9 cellular contexts compared by ENCODE assay signal in the genomic region with DNA sequence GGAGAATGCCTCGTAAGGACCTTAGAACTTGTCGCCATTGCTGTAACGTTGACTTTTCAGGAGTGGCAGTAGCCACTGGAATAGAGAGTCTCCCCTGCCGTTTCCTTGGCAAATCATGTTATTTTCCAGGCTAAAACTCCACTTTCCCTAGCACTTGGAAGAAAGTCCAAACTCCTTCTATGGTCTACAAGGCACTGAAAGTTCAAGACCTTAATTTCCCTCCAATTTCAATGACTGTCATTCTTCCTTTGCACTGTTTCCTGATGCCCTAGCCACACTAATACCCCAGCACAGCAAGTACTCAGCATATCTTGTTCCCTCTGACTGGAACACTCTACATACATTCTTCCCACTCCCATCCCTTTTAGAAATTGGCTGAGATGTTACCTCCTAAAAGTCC. TPM values are rescaled to one million over a fixed set of nuclear protein-coding genes. Genes with fewer than 3 reads are reported as not detected.
DNase-seq lines count a peak whose midpoint lies in the region; ATAC-seq and TF ChIP-seq lines count a peak whose summit lies in the region.
"Had no signal": no experiment of that assay in that cellular context is flagged by ENCODE, and none has a peak within 500 bp of the region (broad histone marks: within the 10 kb centered on the region; RNA-seq: fewer than 3 reads in every experiment).

No MANE protein-coding gene starts in this region.

- peaks cover 24% of the 10 kb centered on the region for H3K4me1 Mint-ChIP-seq in activated CD8-positive, alpha-beta T cell treated with anti-CD3 and anti-CD28 coated beads for 36 hours (ENCODE audit: low read depth)

- H3K27ac ChIP-seq in HEK293 (ENCODE audit: extremely low read depth, low read depth, low read length): no peak overlapping the region
- H3K27ac ChIP-seq in right cardiac atrium (ENCODE audit: low read length): peak overlapping the region; percentile 75
- H3K27ac ChIP-seq in spleen: peak overlapping the region in 7 of 8 donors; percentile 91 to 97 (median 95)

- no peak for TF ChIP-seq POLR2A in spleen (IDR thresholded peaks at IDR 0.05)

- H3K36me3 ChIP-seq in HEK293 (ENCODE audit: control insufficient read depth in 2 of 2, insufficient read depth in 1 of 2, low read length in 2 of 2) (no peaks in the 10 kb centered on the region), spleen (no peaks in the 10 kb centered on the region)

- H3K4me3 ChIP-seq in HEK293 (ENCODE audit: low read depth, low read length) (no peak overlapping the region), right cardiac atrium (ENCODE audit: low read length) (peak overlapping the region; percentile 94), spleen (peak overlapping the region in 6 of 8 donors; percentile 85 to 96 (median 94))

- no peak for ATAC-seq in activated CD8-positive, alpha-beta T cell treated with anti-CD3 and anti-CD28 coated beads for 36 hours
- ATAC-seq in right cardiac atrium (peak; percentile 45 to 49), HG03439 (IDR thresholded peaks at IDR 0.05; ENCODE audit: unreplicated experiment) (no peak)

- intact Hi-C loops in activated CD8-positive, alpha-beta T cell treated with anti-CD3 and anti-CD28 coated beads for 36 hours (cut with micrococcal nuclease): no loop called here
- intact Hi-C loops in right cardiac atrium (cut with DNase I) (no loop called here), spleen (cut with DNase I; ENCODE audit: low total_unique reads) (no loop called here)

- no peaks in the 10 kb centered on the region for H3K36me3 Mint-ChIP-seq in activated CD8-positive, alpha-beta T cell treated with anti-CD3 and anti-CD28 coated beads for 36 hours (ENCODE audit: low read depth)

- POLR2A ChIA-PET in HEK293 (lab: Yijun Ruan, JAX): no interaction called here
- POLR2A ChIA-PET in activated CD8-positive, alpha-beta T cell treated with anti-CD3 and anti-CD28 coated beads for 36 hours (lab: Charles Lee): interaction anchor here (0.7 kb wide), 1 partner anchor 1684 kb away, joined by 3 read pairs; no protein-coding TSS in a partner anchor

- H3K27me3 Mint-ChIP-seq in activated CD8-positive, alpha-beta T cell treated with anti-CD3 and anti-CD28 coated beads for 36 hours: no peaks in the 10 kb centered on the region

- H3K4me1 ChIP-seq in HEK293 (ENCODE audit: control insufficient read depth, insufficient read depth, low read length) (peaks cover 9% of the 10 kb centered on the region), right cardiac atrium (ENCODE audit: control insufficient read depth, insufficient read depth, low read length) (peaks cover 5% of the 10 kb centered on the region), spleen (peaks cover 15 to 40% (median 35%) of the 10 kb centered on the region in 6 donors)

- no peaks in the 10 kb centered on the region for H3K9me3 ChIP-seq in HEK293 (ENCODE audit: control insufficient read depth, insufficient read depth, low read depth, low read length)
- H3K9me3 ChIP-seq in right cardiac atrium (ENCODE audit: control insufficient read depth, low read length): no peaks in the 10 kb centered on the region
- no peaks in the 10 kb centered on the region for H3K9me3 ChIP-seq in spleen

- peak overlapping the region; percentile 96 for H3K27ac Mint-ChIP-seq in activated CD8-positive, alpha-beta T cell treated with anti-CD3 and anti-CD28 coated beads for 36 hours

- H3K4me3 Mint-ChIP-seq in activated CD8-positive, alpha-beta T cell treated with anti-CD3 and anti-CD28 coated beads for 36 hours: peak overlapping the region; percentile 92

- no peak for DNase-seq in activated CD8-positive, alpha-beta T cell treated with anti-CD3 and anti-CD28 coated beads for 36 hours
- DNase-seq in right cardiac atrium (no peak), spleen (no peak), hippocampal formation (lab: John Stamatoyannopoulos, UW) (no peak), NOMO-1 (lab: John Stamatoyannopoulos, UW; ENCODE audit: unreplicated experiment in 2 of 2) (no peak), foreskin melanocyte (no peak)
- DNase-seq: MV-4-11 had no signal

- TF ChIP-seq CTCF in HEK293 (tag by site-specific recombination; IDR thresholded peaks at IDR 0.05) (no peak), spleen (IDR thresholded peaks at IDR 0.05 in 8 of 11, conservative IDR thresholded peaks at IDR 0.05 in 3 of 11) (no peak)
- no peak for TF ChIP-seq CTCF in activated CD8-positive, alpha-beta T cell treated with anti-CD3 and anti-CD28 coated beads for 36 hours (IDR thresholded peaks at IDR 0.05)

- WGBS in right cardiac atrium: 72% methylated on average over 4 of the region's 4 CpGs
- WGBS in spleen, 5 donors: 83 to 91% (median 86%) methylated on average over 4 of the region's 4 CpGs

- no peaks in the 10 kb centered on the region for H3K9me3 Mint-ChIP-seq in activated CD8-positive, alpha-beta T cell treated with anti-CD3 and anti-CD28 coated beads for 36 hours

- CTCF ChIA-PET in HEK293 (lab: Yijun Ruan, JAX): interaction anchor here (0.9 to 6.4 kb wide), 4 partner anchors 22 to 146 kb away, joined by 5 to 55 read pairs (median 12); no protein-coding TSS in a partner anchor
- CTCF ChIA-PET in activated CD8-positive, alpha-beta T cell treated with anti-CD3 and anti-CD28 coated beads for 36 hours (lab: Charles Lee): interaction anchor here (0.7 to 5.8 kb wide), 7 partner anchors 10 to 146 kb away, joined by 3 to 40 read pairs (median 4); no protein-coding TSS in a partner anchor

- H3K27me3 ChIP-seq in right cardiac atrium (ENCODE audit: control insufficient read depth, insufficient read depth): no peaks in the 10 kb centered on the region
- H3K27me3 ChIP-seq in spleen (replicated peaks in 1 of 7): no peaks in the 10 kb centered on the region

TF ChIP-seq in HEK293, 187 proteins besides CTCF, POLR2A, EP300 and RAD21:
- TF ChIP-seq PRDM1 (tag by site-specific recombination; IDR thresholded peaks at IDR 0.05) (peak; percentile 91), IKZF3 (tag by site-specific recombination; IDR thresholded peaks at IDR 0.05) (no peak)

RNA-seq across cellular contexts. Expression of a gene that starts 1.8 kb away (rescaled TPM):
- total RNA-seq in activated CD8-positive, alpha-beta T cell treated with anti-CD3 and anti-CD28 coated beads for 36 hours: 10 to 100 TPM; 30.9 to 37.8 TPM
- 10 to 100 TPM; 24.8 to 32.0 (median 25.9) TPM for total RNA-seq in right cardiac atrium
- 30.2 TPM for polyA plus RNA-seq in right cardiac atrium
- 10 to 100 TPM; 17.0 to 31.0 (median 25.9) TPM for total RNA-seq in spleen
- 10 to 100 TPM; 29.9 to 33.3 (median 30.3) TPM for polyA plus RNA-seq in spleen

Comparison
In these comparisons a context has a peak if more than half of its experiments do, and no peak if none do; other contexts are left out.
1. ATAC-seq: peak in right cardiac atrium (2 of 2); none in activated CD8-positive, alpha-beta T cell treated with anti-CD3 and anti-CD28 coated beads for 36 hours (single experiment) and HG03439 (single experiment).